ENCODE assay signal across 8 cellular contexts in the genomic region with DNA sequence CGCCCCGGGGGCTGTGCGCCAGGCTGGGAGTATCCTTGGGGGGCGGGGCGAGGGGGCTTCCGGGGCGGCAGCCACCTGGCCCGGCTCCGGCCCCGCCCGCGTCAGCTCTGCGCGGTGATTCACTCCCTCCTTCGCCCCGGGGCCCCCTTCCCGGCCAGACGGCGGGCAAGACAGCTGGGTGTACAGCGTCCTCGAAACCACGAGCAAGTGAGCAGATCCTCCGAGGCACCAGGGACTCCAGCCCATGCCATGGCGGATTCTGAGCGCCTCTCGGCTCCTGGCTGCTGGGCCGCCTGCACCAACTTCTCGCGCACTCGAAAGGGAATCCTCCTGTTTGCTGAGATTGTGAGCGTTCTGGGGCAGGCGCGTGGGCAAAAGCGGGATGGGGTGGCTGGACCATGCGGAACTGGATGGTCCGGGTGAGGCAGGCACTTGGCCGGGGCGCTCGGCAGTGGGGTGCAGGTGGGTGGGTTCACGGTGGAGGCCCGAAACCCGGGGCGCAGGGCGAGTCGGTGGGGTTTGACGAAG. TPM values are rescaled to one million over a fixed set of nuclear protein-coding genes. Genes with fewer than 3 reads are reported as not detected.
A peak's percentile ranks its signal among the peaks of the same experiment; 100 is the strongest.
DNase-seq lines count a peak whose midpoint lies in the region; ATAC-seq, FAIRE-seq and TF ChIP-seq lines count a peak whose summit lies in the region.

A gene with protein sequence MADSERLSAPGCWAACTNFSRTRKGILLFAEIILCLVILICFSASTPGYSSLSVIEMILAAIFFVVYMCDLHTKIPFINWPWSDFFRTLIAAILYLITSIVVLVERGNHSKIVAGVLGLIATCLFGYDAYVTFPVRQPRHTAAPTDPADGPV (plus strand): TSS at position 147 of the 528 bp plus-strand sequence. CDS start 103 bp downstream, at position 250.

- H3K27me3 Mint-ChIP-seq in activated T-helper 17 cell treated with anti-CD3 and anti-CD28 coated beads, Interleukin-2, amount 50 U/mL, for 72 hours: no peaks in the 10 kb centered on the region

- peaks cover 45% of the 10 kb centered on the region for H3K36me3 Mint-ChIP-seq in activated T-helper 17 cell treated with anti-CD3 and anti-CD28 coated beads, Interleukin-2, amount 50 U/mL, for 72 hours (ENCODE audit: low read depth)

- peak within 1 kb of the TSS; percentile 85 for H3K4me3 Mint-ChIP-seq in activated T-helper 17 cell treated with anti-CD3 and anti-CD28 coated beads, Interleukin-2, amount 50 U/mL, for 72 hours

- intact Hi-C loops in pancreas (cut with DNase I): no loop called here

- H3K36me3 ChIP-seq in OCI-LY3 (replicated peaks; ENCODE audit: low read depth, low read length) (peaks cover 6% of the 10 kb centered on the region), pancreas (no peaks in the 10 kb centered on the region), urinary bladder (ENCODE audit: insufficient read depth) (peaks cover 2% of the 10 kb centered on the region)

- no peak for FAIRE-seq in pancreas (lab: Jason Lieb, UNC)

- H3K27ac ChIP-seq in OCI-LY3 (ENCODE audit: low read length): peak within 1 kb of the TSS; percentile 75
- H3K27ac ChIP-seq in pancreas: peak within 1 kb of the TSS; percentile 68 to 79 (median 74)
- H3K27ac ChIP-seq in urinary bladder (ENCODE audit: low read depth): peak within 1 kb of the TSS; percentile 83

- H3K9me3 Mint-ChIP-seq in activated T-helper 17 cell treated with anti-CD3 and anti-CD28 coated beads, Interleukin-2, amount 50 U/mL, for 72 hours: no peaks in the 10 kb centered on the region

- in situ Hi-C loops in GM13977 (cut with MboI; ENCODE audit: low pct_unique_long_range_greater_than_20kb, low sequenced_read_pairs, unreplicated experiment): no loop called here

- no peaks in the 10 kb centered on the region for H3K27me3 ChIP-seq in OCI-LY3 (ENCODE audit: low read depth, low read length)
- no peaks in the 10 kb centered on the region for H3K27me3 ChIP-seq in pancreas

- peak within 1 kb of the TSS; percentile 98 for H3K9ac ChIP-seq in OCI-LY3 (ENCODE audit: low read length)

- 0 out of 2 replicates have a peak within 1 kb of the TSS, but pooled peaks have one; percentile 18 for H2AFZ ChIP-seq in OCI-LY3 (ENCODE audit: low read depth, low read length)

- peaks cover 8% of the 10 kb centered on the region; the same call in 1 of the 2 replicates for H3K79me2 ChIP-seq in OCI-LY3 (ENCODE audit: low read length)

- H3K4me2 ChIP-seq in OCI-LY3 (ENCODE audit: low read length): peak within 1 kb of the TSS; percentile 68

- peak within 1 kb of the TSS; percentile 98 for H3K4me3 ChIP-seq in OCI-LY3 (ENCODE audit: low read length)
- H3K4me3 ChIP-seq in foreskin fibroblast (ENCODE audit: low read depth in 1 of 2, low read length in 2 of 2): peak within 1 kb of the TSS; percentile 53 to 68
- peak within 1 kb of the TSS; percentile 18 to 52 (median 42) for H3K4me3 ChIP-seq in pancreas
- peak within 1 kb of the TSS; percentile 62 for H3K4me3 ChIP-seq in urinary bladder (ENCODE audit: low read depth, low read length)

- TF ChIP-seq CTCF in GM13977 (IDR thresholded peaks at IDR 0.05; ENCODE audit: extremely low read depth, insufficient read depth, missing control alignments) (no peak), OCI-LY3 (IDR thresholded peaks at IDR 0.05; ENCODE audit: low read depth, low read length) (no peak), foreskin fibroblast (IDR thresholded peaks at IDR 0.05; ENCODE audit: low read depth, low read length) (no peak), pancreas (IDR thresholded peaks at IDR 0.05) (no peak)

- H3K9me3 ChIP-seq in OCI-LY3 (ENCODE audit: insufficient read depth, low read length) (no peaks in the 10 kb centered on the region), pancreas (no peaks in the 10 kb centered on the region)

- H3K4me1 Mint-ChIP-seq in activated T-helper 17 cell treated with anti-CD3 and anti-CD28 coated beads, Interleukin-2, amount 50 U/mL, for 72 hours: peaks cover 14% of the 10 kb centered on the region

- H3K4me1 ChIP-seq in OCI-LY3 (ENCODE audit: low read length) (peaks cover 22% of the 10 kb centered on the region), pancreas (peaks cover 0 to 2% (median 0%) of the 10 kb centered on the region in 3 donors), urinary bladder (ENCODE audit: insufficient read depth) (peaks cover 2% of the 10 kb centered on the region)

- 0 out of 2 replicates have a peak, but pooled peaks cover 6% of the 10 kb centered on the region for H4K20me1 ChIP-seq in OCI-LY3 (ENCODE audit: insufficient read depth, low read length)

- 0 to 41% methylated on average over 40 to 46 of the region's 46 CpGs for WGBS in pancreas, 2 donors
- 1% methylated on average over 43 of the region's 46 CpGs for WGBS in urinary bladder

- peak within 1 kb of the TSS; percentile 87 for H3K27ac Mint-ChIP-seq in activated T-helper 17 cell treated with anti-CD3 and anti-CD28 coated beads, Interleukin-2, amount 50 U/mL, for 72 hours

- ATAC-seq in HG02852 (IDR thresholded peaks at IDR 0.05; ENCODE audit: unreplicated experiment) (peak; percentile 30), pancreas (peak; percentile 63 to 78 (median 70))
- peak; percentile 72 for ATAC-seq in activated T-helper 17 cell treated with anti-CD3 and anti-CD28 coated beads, Interleukin-2, amount 50 U/mL, for 72 hours (replicated peaks)

- DNase-seq in GM13977 (ENCODE audit: low spot score) (peak; percentile 62), foreskin fibroblast (peak in 1 of 2 donors; percentile 79), pancreas (peak in 4 of 6 donors; percentile 58 to 79 (median 68)), epidermal melanocyte (ENCODE audit: insufficient read length, low spot score) (no peak)

RNA-seq across cellular contexts. Expression of the gene that starts here (rescaled TPM):
- total RNA-seq in activated T-helper 17 cell treated with anti-CD3 and anti-CD28 coated beads, Interleukin-2, amount 50 U/mL, for 72 hours: 100 to 1,000 TPM; 228 to 233 TPM
- 100 to 1,000 TPM in 4 of 6 donors, 10 to 100 TPM in 2; 36.0 to 125 (median 114) TPM for total RNA-seq in pancreas
- 100 to 1,000 TPM; 119 to 126 TPM for polyA plus RNA-seq in pancreas
- 18.2 TPM for total RNA-seq in urinary bladder
- 299 TPM for polyA plus RNA-seq in urinary bladder

Comparison
In these comparisons a context has a peak if more than half of its experiments do, and no peak if none do; other contexts are left out.
1. H3K4me3 ChIP-seq: peak in every context shown above with its lines; median percentile 98 in OCI-LY3; 62 in urinary bladder; 60 in foreskin fibroblast; 42 in pancreas.